Comparison of ENCODE assay signal across 21 cellular contexts in the genomic region with DNA sequence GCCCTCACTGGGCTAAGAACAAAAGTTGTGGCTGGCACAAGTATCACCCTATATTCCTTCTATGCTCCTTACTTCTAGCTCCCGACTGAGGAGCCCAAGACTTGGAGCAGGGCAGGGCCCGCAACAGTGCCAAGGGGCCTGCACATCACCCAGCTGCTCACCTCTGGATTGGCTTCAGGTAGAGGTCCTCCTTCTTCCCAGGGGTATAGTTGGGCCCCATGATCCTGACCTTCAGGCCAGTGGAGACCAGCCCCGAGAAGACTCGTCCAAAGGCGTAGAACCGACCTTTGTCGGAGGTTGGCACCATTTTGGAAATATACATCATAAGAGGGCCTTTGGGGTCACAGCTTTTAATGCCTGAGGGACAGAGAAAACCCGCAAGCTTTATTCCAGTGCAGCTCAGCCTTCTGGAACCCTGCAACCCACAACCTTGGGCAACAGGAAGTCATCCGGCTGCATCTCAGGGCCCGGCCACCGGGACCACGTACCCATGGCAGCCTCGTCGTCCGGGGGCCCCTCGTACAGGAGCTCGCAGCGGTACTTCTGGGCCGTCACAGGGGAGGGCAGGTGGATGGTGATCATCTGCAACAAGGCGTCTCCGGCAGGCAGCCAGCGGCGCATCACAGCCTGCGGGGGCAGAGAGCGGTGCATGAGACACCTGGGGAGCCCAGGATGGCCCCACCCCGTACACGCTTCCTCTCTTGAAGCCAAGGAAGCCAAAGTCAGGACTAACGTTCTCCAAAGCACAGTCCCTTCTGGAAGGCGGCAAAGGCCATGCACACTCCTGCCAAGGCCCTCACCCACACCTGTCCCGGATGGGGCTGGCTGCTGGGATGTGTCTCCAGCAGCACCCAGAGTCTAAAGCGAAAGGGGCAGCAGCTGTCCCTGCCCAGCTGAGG. TPM values are rescaled to one million over a fixed set of nuclear protein-coding genes. Genes with fewer than 3 reads are reported as not detected.
A peak's percentile ranks its signal among the peaks of the same experiment; 100 is the strongest.
DNase-seq lines count a peak whose midpoint lies in the region; ATAC-seq, FAIRE-seq and TF ChIP-seq lines count a peak whose summit lies in the region.
"Had no signal": no experiment of that assay in that cellular context is flagged by ENCODE, and none has a peak within 500 bp of the region (broad histone marks: within the 10 kb centered on the region; RNA-seq: fewer than 3 reads in every experiment).

No MANE protein-coding gene starts in this region.

- no peaks in the 10 kb centered on the region for H3K27me3 ChIP-seq in right lobe of liver
- H3K27me3 ChIP-seq in SJCRH30: no peaks in the 10 kb centered on the region
- H3K27me3 ChIP-seq: heart left ventricle, right atrium auricular region had no signal

- H3K9me3 ChIP-seq in right lobe of liver (no peaks in the 10 kb centered on the region), SJCRH30 (replicated peaks) (no peaks in the 10 kb centered on the region)
- H3K9me3 ChIP-seq: heart left ventricle, left ventricle myocardium inferior, right atrium auricular region had no signal

- H3K4me3 ChIP-seq in right lobe of liver (no peak overlapping the region), SJCRH30 (no peak overlapping the region)
- H3K4me3 ChIP-seq: heart left ventricle, left ventricle myocardium inferior, right atrium auricular region had no signal

- TF ChIP-seq CTCF in right lobe of liver (IDR thresholded peaks at IDR 0.05) (no peak), GM13977 (IDR thresholded peaks at IDR 0.05; ENCODE audit: extremely low read depth, insufficient read depth, missing control alignments) (no peak)

- intact Hi-C loops in right lobe of liver (cut with DNase I): no loop called here

- H3K27ac ChIP-seq in right lobe of liver: no peak overlapping the region
- no peak overlapping the region for H3K27ac ChIP-seq in SJCRH30
- H3K27ac ChIP-seq: left ventricle myocardium inferior, right atrium auricular region had no signal

- peak overlapping the region; percentile 22 for H3K27ac Mint-ChIP-seq in activated T-helper 17 cell treated with anti-CD3 and anti-CD28 coated beads, Interleukin-2, amount 50 U/mL, for 72 hours
- H3K27ac Mint-ChIP-seq: CD4-positive, CD25-positive, alpha-beta regulatory T cell had no signal

- peaks cover 20% of the 10 kb centered on the region for H3K4me1 Mint-ChIP-seq in activated T-helper 17 cell treated with anti-CD3 and anti-CD28 coated beads, Interleukin-2, amount 50 U/mL, for 72 hours

- H3K9me3 Mint-ChIP-seq in activated T-helper 17 cell treated with anti-CD3 and anti-CD28 coated beads, Interleukin-2, amount 50 U/mL, for 72 hours: no peaks in the 10 kb centered on the region
- H3K9me3 Mint-ChIP-seq: activated naive CD4-positive, alpha-beta T cell treated with anti-CD3 and anti-CD28 coated beads for 36 hours; naive thymus-derived CD4-positive, alpha-beta T cell had no signal

- H3K4me3 Mint-ChIP-seq in activated T-helper 17 cell treated with anti-CD3 and anti-CD28 coated beads, Interleukin-2, amount 50 U/mL, for 72 hours: peak overlapping the region; percentile 98

- TF ChIP-seq POLR2A in GM12892 (IDR thresholded peaks at IDR 0.05; ENCODE audit: low read depth, low read length) (no peak; the same call in 1 of the 2 replicates), right lobe of liver (IDR thresholded peaks at IDR 0.05) (peak; percentile 10)

- H3K36me3 ChIP-seq in right lobe of liver (peaks cover 69 to 85% (median 77%) of the 10 kb centered on the region in 4 donors), SJCRH30 (peaks cover 93% of the 10 kb centered on the region)

- FAIRE-seq in GM12892 (lab: Jason Lieb, UNC): no peak

- in situ Hi-C loops in GM13977 (cut with MboI; ENCODE audit: low pct_unique_long_range_greater_than_20kb, low sequenced_read_pairs, unreplicated experiment): no loop called here

- peaks cover 100% of the 10 kb centered on the region for H3K36me3 Mint-ChIP-seq in activated T-helper 17 cell treated with anti-CD3 and anti-CD28 coated beads, Interleukin-2, amount 50 U/mL, for 72 hours (ENCODE audit: low read depth)

- peak; percentile 3 for DNase-seq in AG20443 (ENCODE audit: low spot score)
- DNase-seq in GM12892 (ENCODE audit: insufficient read length): peak; percentile 22
- peak in 1 of 3 donors; percentile 56 for DNase-seq in right lobe of liver
- no peak for DNase-seq in SJCRH30
- DNase-seq in GM19238 (ENCODE audit: insufficient read length, low spot score): no peak
- no peak for DNase-seq in GM13977 (ENCODE audit: low spot score)
- DNase-seq in HuH-7 (ENCODE audit: low spot score): no peak
- DNase-seq: activated CD4-positive, alpha-beta T cell treated with anti-CD3 and anti-CD28 coated beads, Interleukin-2, amount 50 U/mL, for 4 hours; activated naive CD4-positive, alpha-beta T cell treated with anti-CD3 and anti-CD28 coated beads for 36 hours; erythroblast; GDM1; left ventricle myocardium inferior; NCI-H524 treated with DMSO at 0.1 percent for 48 hours; stimulated activated CD4-positive, alpha-beta T cell treated with anti-CD3 and anti-CD28 coated beads, Interleukin-4, amount 100 ng/mL, for 1 hour; stimulated activated naive CD4-positive, alpha-beta T cell treated with Interleukin-2 at 50 U/mL for 16 hours had no signal

- no CpG with 5 or more reads among the region's 31 CpGs for WGBS in right lobe of liver (ENCODE audit: insufficient coverage, low coverage, low lambda C conversion rate, missing lambda C conversion rate)

- no peak for ATAC-seq in activated T-helper 17 cell treated with anti-CD3 and anti-CD28 coated beads, Interleukin-2, amount 50 U/mL, for 72 hours (replicated peaks)
- no peak for ATAC-seq in right lobe of liver
- ATAC-seq: heart left ventricle had no signal

- peaks cover 0 to 13% (median 6%) of the 10 kb centered on the region in 4 donors for H3K4me1 ChIP-seq in right lobe of liver
- peaks cover 6% of the 10 kb centered on the region; the same call in 1 of the 2 replicates for H3K4me1 ChIP-seq in SJCRH30

- H3K27me3 Mint-ChIP-seq in activated T-helper 17 cell treated with anti-CD3 and anti-CD28 coated beads, Interleukin-2, amount 50 U/mL, for 72 hours: no peaks in the 10 kb centered on the region
- H3K27me3 Mint-ChIP-seq: naive thymus-derived CD4-positive, alpha-beta T cell had no signal

RNA-seq across cellular contexts. Expression of gene EEF2, which starts 4.7 kb away (rescaled TPM):
- 1,369 TPM for polyA plus RNA-seq in GM12892 (2012; ENCODE audit: missing spikeins)
- 1,000 to 10,000 TPM; 3,211 to 3,379 TPM for total RNA-seq in activated T-helper 17 cell treated with anti-CD3 and anti-CD28 coated beads, Interleukin-2, amount 50 U/mL, for 72 hours
- 1,000 to 10,000 TPM in 4 of 6 experiments, 100 to 1,000 TPM in 2; 933 to 1,231 (median 1,031) TPM for total RNA-seq in right lobe of liver
- 1,658 and 1,674 TPM in 2 replicates for total RNA-seq in SJCRH30 (2014; rRNA removed; shearing (Covaris generic))

RNA-seq across cellular contexts. Expression of gene DAPK3, which starts 9.7 kb away (rescaled TPM):
- polyA plus RNA-seq in GM12892 (2012; ENCODE audit: missing spikeins): 16.8 TPM
- 10 to 100 TPM; 37.5 to 40.6 TPM for total RNA-seq in activated T-helper 17 cell treated with anti-CD3 and anti-CD28 coated beads, Interleukin-2, amount 50 U/mL, for 72 hours
- 10 to 100 TPM; 13.1 to 63.7 (median 24.9) TPM for total RNA-seq in right lobe of liver
- total RNA-seq in SJCRH30 (2014; rRNA removed; shearing (Covaris generic)): 39.1 and 41.9 TPM in 2 replicates

RNA-seq across cellular contexts. Expression of gene PIAS4, which starts 26.9 kb away (rescaled TPM):
- 11.3 TPM for polyA plus RNA-seq in GM12892 (2012; ENCODE audit: missing spikeins)
- total RNA-seq in activated T-helper 17 cell treated with anti-CD3 and anti-CD28 coated beads, Interleukin-2, amount 50 U/mL, for 72 hours: 10 to 100 TPM; 32.8 to 39.1 TPM
- 10 to 100 TPM in 5 of 6 experiments, 1 to 10 TPM in 1; 9.9 to 20.0 (median 14.9) TPM for total RNA-seq in right lobe of liver
- 32.8 and 35.1 TPM in 2 replicates for total RNA-seq in SJCRH30 (2014; rRNA removed; shearing (Covaris generic))

RNA-seq across cellular contexts. Expression of gene NMRK2, which starts 47.7 kb away (rescaled TPM):
- polyA plus RNA-seq in GM12892 (2012; ENCODE audit: missing spikeins): 0.61 TPM
- not detected for total RNA-seq in activated T-helper 17 cell treated with anti-CD3 and anti-CD28 coated beads, Interleukin-2, amount 50 U/mL, for 72 hours
- under 1 TPM in 1 of 6 experiments, not detected in 5; 0.17 TPM for total RNA-seq in right lobe of liver
- total RNA-seq in SJCRH30 (2014; rRNA removed; shearing (Covaris generic)): 0.79 and 1.1 TPM in 2 replicates
- total RNA-seq: activated naive CD4-positive, alpha-beta T cell treated with anti-CD3 and anti-CD28 coated beads for 36 hours; CD4-positive, CD25-positive, alpha-beta regulatory T cell; naive thymus-derived CD4-positive, alpha-beta T cell; RPMI7951 had no signal
- polyA plus RNA-seq: CD4-positive, CD25-positive, alpha-beta regulatory T cell; naive thymus-derived CD4-positive, alpha-beta T cell had no signal

Comparison
In these comparisons a context has a peak if more than half of its experiments do, and no peak if none do; other contexts are left out.
1. DNase-seq: peak in AG20443 (single experiment) and GM12892 (single experiment); none in SJCRH30 (0 of 2), GM19238 (single experiment), GM13977 (single experiment) and HuH-7 (single experiment).